Comparison of ENCODE assay signal across 11 cellular contexts in the genomic region with DNA sequence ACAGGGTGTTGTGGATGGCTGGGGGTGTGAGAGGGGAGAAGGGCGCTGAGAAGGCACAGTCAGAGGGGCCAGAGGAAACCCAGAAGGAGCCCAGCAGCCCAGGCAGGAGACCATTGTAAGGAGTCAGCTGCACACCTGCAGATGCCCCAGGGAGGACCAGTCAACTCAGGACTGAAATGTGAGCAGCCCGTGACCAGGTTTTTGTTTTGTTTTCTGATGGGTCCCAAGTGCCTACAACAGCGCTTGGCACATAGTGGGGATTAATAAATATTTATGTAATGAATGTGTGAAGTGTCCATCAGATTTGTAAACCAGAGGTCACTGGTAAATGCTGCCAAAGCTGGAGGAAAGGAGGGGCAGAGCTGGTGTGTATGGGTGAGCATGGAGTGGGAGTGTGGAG. TPM values are rescaled to one million over a fixed set of nuclear protein-coding genes. Genes with fewer than 3 reads are reported as not detected.
A peak's percentile ranks its signal among the peaks of the same experiment; 100 is the strongest.
DNase-seq lines count a peak whose midpoint lies in the region; ATAC-seq and TF ChIP-seq lines count a peak whose summit lies in the region.
"Had no signal": no experiment of that assay in that cellular context is flagged by ENCODE, and none has a peak within 500 bp of the region (broad histone marks: within the 10 kb centered on the region; RNA-seq: fewer than 3 reads in every experiment).

No MANE protein-coding gene starts in this region.

- no peak overlapping the region for H2BK5ac ChIP-seq in neuronal stem cell (ENCODE audit: low read length)

- H3K36me3 ChIP-seq in OCI-LY3 (replicated peaks; ENCODE audit: low read depth, low read length) (peaks cover 3% of the 10 kb centered on the region), breast epithelium (no peaks in the 10 kb centered on the region), neuronal stem cell (replicated peaks in 1 of 2; ENCODE audit: control insufficient read depth in 2 of 2, insufficient read depth in 2 of 2, low read length in 2 of 2) (peaks cover 0 to 2% of the 10 kb centered on the region in 2 donors)
- H3K36me3 ChIP-seq: gastroesophageal sphincter had no signal

- TF ChIP-seq CTCF in GM12865 (IDR thresholded peaks at IDR 0.05; ENCODE audit: insufficient read depth, low read depth, low read length, missing control alignments) (no peak), OCI-LY3 (IDR thresholded peaks at IDR 0.05; ENCODE audit: low read depth, low read length) (no peak), breast epithelium (IDR thresholded peaks at IDR 0.05) (no peak), dorsolateral prefrontal cortex (IDR thresholded peaks at IDR 0.05 in 54 of 56, conservative IDR thresholded peaks at IDR 0.05 in 2 of 56; ENCODE audit: low read depth in 1 of 56, partially characterized antibody in 56 of 56) (no peak)

- intact Hi-C loops in breast epithelium (cut with DNase I; ENCODE audit: low total_unique reads) (no loop called here), dorsolateral prefrontal cortex (cut with DNase I) (no loop called here)

- H3K4me1 ChIP-seq in OCI-LY3 (ENCODE audit: low read length), result peaks cover 87% of the 10 kb centered on the region
- peaks cover 11 to 16% of the 10 kb centered on the region in 2 donors for H3K4me1 ChIP-seq in breast epithelium
- peaks cover 16 to 25% of the 10 kb centered on the region in 2 donors for H3K4me1 ChIP-seq in neuronal stem cell (ENCODE audit: control insufficient read depth in 2 of 2, insufficient read depth in 1 of 2, low read depth in 1 of 2, low read length in 2 of 2)

- H2BK120ac ChIP-seq in neuronal stem cell (ENCODE audit: low read depth, low read length), result no peak overlapping the region

- peaks cover 80% of the 10 kb centered on the region for H3K79me2 ChIP-seq in OCI-LY3 (ENCODE audit: low read length)

- DNase-seq in GM12865 (ENCODE audit: low read depth), result peak; percentile 83
- DNase-seq in breast epithelium (ENCODE audit: low spot score in 2 of 2), result no peak
- no peak for DNase-seq in neuronal stem cell (ENCODE audit: low spot score)
- DNase-seq in dorsolateral prefrontal cortex, result no peak
- no peak for DNase-seq in stimulated activated CD4-positive, alpha-beta T cell treated with anti-CD3 and anti-CD28 coated beads, Interleukin-1b, Interleukin-23, amount 100 ng/mL, for 48 hours
- DNase-seq: activated CD4-positive, alpha-beta memory T cell treated with anti-CD3 and anti-CD28 coated beads for 36 hours had no signal

- no peak overlapping the region for H2AK5ac ChIP-seq in neuronal stem cell (ENCODE audit: low read depth, low read length)

- H3K27ac ChIP-seq in OCI-LY3 (ENCODE audit: low read length), result peak overlapping the region; percentile 86
- H3K27ac ChIP-seq in breast epithelium, result peak overlapping the region in 1 of 2 donors; percentile 26
- H3K27ac ChIP-seq in neuronal stem cell (replicated peaks; ENCODE audit: low read length), result no peak overlapping the region
- no peak overlapping the region for H3K27ac ChIP-seq in dorsolateral prefrontal cortex
- H3K27ac ChIP-seq: gastroesophageal sphincter had no signal

- H2AFZ ChIP-seq in OCI-LY3 (ENCODE audit: low read depth, low read length) (no peak overlapping the region), neuronal stem cell (ENCODE audit: low read length) (no peak overlapping the region)

- no peak overlapping the region for H3K14ac ChIP-seq in neuronal stem cell (ENCODE audit: low read length)

- no peaks in the 10 kb centered on the region for H3K9me3 ChIP-seq in OCI-LY3 (ENCODE audit: insufficient read depth, low read length)
- no peaks in the 10 kb centered on the region for H3K9me3 ChIP-seq in breast epithelium
- no peaks in the 10 kb centered on the region for H3K9me3 ChIP-seq in neuronal stem cell (replicated peaks in 1 of 2; ENCODE audit: control insufficient read depth in 2 of 2, insufficient read depth in 1 of 2, low read depth in 1 of 2, low read length in 2 of 2)
- H3K9me3 ChIP-seq: gastroesophageal sphincter had no signal

- no peak overlapping the region for H3K23ac ChIP-seq in neuronal stem cell (ENCODE audit: low read depth, low read length, poor library complexity)

- no CpG with 5 or more reads among the region's 3 CpGs for WGBS in neuronal stem cell (ENCODE audit: extremely low coverage in 2 of 2, insufficient read length in 2 of 2, insufficient replicate concordance in 1 of 2), 2 donors

- H3K27me3 ChIP-seq in OCI-LY3 (ENCODE audit: low read depth, low read length) (no peaks in the 10 kb centered on the region), breast epithelium (no peaks in the 10 kb centered on the region), neuronal stem cell (ENCODE audit: control insufficient read depth in 3 of 3, insufficient read depth in 3 of 3, low read depth in 1 of 3, low read length in 3 of 3) (no peaks in the 10 kb centered on the region), dorsolateral prefrontal cortex (no peaks in the 10 kb centered on the region)
- H3K27me3 ChIP-seq: gastroesophageal sphincter had no signal

- no peak for TF ChIP-seq POLR2A in breast epithelium (IDR thresholded peaks at IDR 0.05)

- H2BK12ac ChIP-seq in neuronal stem cell (ENCODE audit: low read length), result no peak overlapping the region

- H4K8ac ChIP-seq in neuronal stem cell (ENCODE audit: low read depth, low read length), result no peak overlapping the region

- no peak overlapping the region for H3K4ac ChIP-seq in neuronal stem cell (ENCODE audit: low read length)

- H4K91ac ChIP-seq in neuronal stem cell (ENCODE audit: low read depth, low read length, poor library complexity), result no peak overlapping the region

- H3K18ac ChIP-seq in neuronal stem cell (ENCODE audit: low read length), result no peak overlapping the region

- peak overlapping the region; percentile 61 for H3K9ac ChIP-seq in OCI-LY3 (ENCODE audit: low read length)
- H3K9ac ChIP-seq in neuronal stem cell (ENCODE audit: low read depth, low read length, poor library complexity), result no peak overlapping the region

- ATAC-seq in GM19452 (IDR thresholded peaks at IDR 0.05; ENCODE audit: unreplicated experiment), result peak; percentile 85
- ATAC-seq in HG02938 (IDR thresholded peaks at IDR 0.05; ENCODE audit: unreplicated experiment), result peak; percentile 85
- ATAC-seq: gastroesophageal sphincter had no signal

- no peaks in the 10 kb centered on the region for H4K20me1 ChIP-seq in OCI-LY3 (ENCODE audit: insufficient read depth, low read length)

- H2BK15ac ChIP-seq in neuronal stem cell (ENCODE audit: low read length), result no peak overlapping the region

- H3K79me1 ChIP-seq in neuronal stem cell (ENCODE audit: low read depth, low read length), result peaks cover 4% of the 10 kb centered on the region

- peak overlapping the region; percentile 76 for H3K4me2 ChIP-seq in OCI-LY3 (ENCODE audit: low read length)
- H3K4me2 ChIP-seq in neuronal stem cell (ENCODE audit: insufficient read depth, low read length, poor library complexity, severe bottlenecking), result no peak overlapping the region
- H3K4me2 ChIP-seq: smooth muscle cell had no signal

- no peak overlapping the region for H3K4me3 ChIP-seq in GM12865 (ENCODE audit: low read depth, low read length)
- H3K4me3 ChIP-seq in OCI-LY3 (ENCODE audit: low read length), result peak overlapping the region; percentile 53
- H3K4me3 ChIP-seq in breast epithelium, result no peak overlapping the region
- H3K4me3 ChIP-seq in neuronal stem cell (ENCODE audit: low read length in 2 of 2), result no peak overlapping the region
- H3K4me3 ChIP-seq in dorsolateral prefrontal cortex, result no peak overlapping the region
- H3K4me3 ChIP-seq: gastroesophageal sphincter, smooth muscle cell had no signal

RNA-seq across cellular contexts. Expression of a gene that starts 30.2 kb away (rescaled TPM):
- total RNA-seq in breast epithelium (10 to 100 TPM; 11.9 to 33.0 (median 24.3) TPM), dorsolateral prefrontal cortex (1 to 10 TPM; 2.9 to 8.9 (median 5.2) TPM)
- 13.2 TPM for polyA plus RNA-seq in neuronal stem cell (2013, experiment 1 of 2)
- 14.0 TPM for polyA plus RNA-seq in neuronal stem cell (2013, experiment 2 of 2)
